Comparison of ENCODE assay signal across 9 cellular contexts in genomic region chr15:40097096-40097967, GRCh38. TPM values are rescaled to one million over a fixed set of nuclear protein-coding genes. Genes with fewer than 3 reads are reported as not detected.
A peak's percentile ranks its signal among the peaks of the same experiment; 100 is the strongest.
DNase-seq lines count a peak whose midpoint lies in the region; ATAC-seq and TF ChIP-seq lines count a peak whose summit lies in the region.
"Had no signal": no experiment of that assay in that cellular context is flagged by ENCODE, and none has a peak within 500 bp of the region (broad histone marks: within the 10 kb centered on the region; RNA-seq: fewer than 3 reads in every experiment).

No MANE protein-coding gene starts in this region.

- peaks cover 100% of the 10 kb centered on the region in 10 experiments for H3K4me1 ChIP-seq in BLaER1 treated with 17β-estradiol and CSF1 and Interleukin-3, amounts not matched to agents 10 nM and 100 nM

- peak overlapping the region in 6 of 10 experiments; percentile 22 to 55 (median 40); a peak in 8 of 20 replicates for H3K4me3 ChIP-seq in BLaER1 treated with 17β-estradiol and CSF1 and Interleukin-3, amounts not matched to agents 10 nM and 100 nM
- no peak overlapping the region for H3K4me3 ChIP-seq in NB4 (ENCODE audit: low read depth, low read length)
- H3K4me3 ChIP-seq in dorsolateral prefrontal cortex, result no peak overlapping the region

- no peak for TF ChIP-seq POLR2A in NB4 (IDR thresholded peaks at IDR 0.05; ENCODE audit: extremely low read depth, insufficient read length)

- DNase-seq in NB4 (ENCODE audit: low read depth) (peak; percentile 38), dorsolateral prefrontal cortex (no peak), posterior vena cava (ENCODE audit: low spot score) (peak; percentile 5), NCI-H187 treated with DMSO at 0.1 percent for 48 hours (lab: John Stamatoyannopoulos, UW) (no peak)

- H4K20me1 ChIP-seq in BLaER1 treated with 17β-estradiol and CSF1 and Interleukin-3, amounts not matched to agents 10 nM and 100 nM, result peaks cover 0 to 82% (median 0%) of the 10 kb centered on the region in 11 experiments; a peak in 4 of 22 replicates

- H3K36me3 ChIP-seq in BLaER1 treated with 17β-estradiol and CSF1 and Interleukin-3, amounts not matched to agents 10 nM and 100 nM, result peaks cover 0 to 91% (median 64%) of the 10 kb centered on the region in 11 experiments; a peak in 15 of 22 replicates

- TF ChIP-seq CTCF in NB4 (IDR thresholded peaks at IDR 0.05; ENCODE audit: low read depth, low read length) (no peak), dorsolateral prefrontal cortex (IDR thresholded peaks at IDR 0.05 in 54 of 56, conservative IDR thresholded peaks at IDR 0.05 in 2 of 56; ENCODE audit: low read depth in 1 of 56, partially characterized antibody in 56 of 56) (no peak)

- peak overlapping the region; percentile 60 to 83 (median 79) for H3K9ac ChIP-seq in BLaER1 treated with 17β-estradiol and CSF1 and Interleukin-3, amounts not matched to agents 10 nM and 100 nM

- no peaks in the 10 kb centered on the region for H3K27me3 ChIP-seq in BLaER1 treated with 17β-estradiol and CSF1 and Interleukin-3, amounts not matched to agents 10 nM and 100 nM
- H3K27me3 ChIP-seq in dorsolateral prefrontal cortex, result no peaks in the 10 kb centered on the region

- ATAC-seq in HG03469 (IDR thresholded peaks at IDR 0.05; ENCODE audit: unreplicated experiment), result no peak
- ATAC-seq in HG02884 (IDR thresholded peaks at IDR 0.05; ENCODE audit: unreplicated experiment), result no peak
- no peak for ATAC-seq in GM19467 (IDR thresholded peaks at IDR 0.05; ENCODE audit: unreplicated experiment)

- H3K27ac ChIP-seq in BLaER1 treated with 17β-estradiol and CSF1 and Interleukin-3, amounts not matched to agents 10 nM and 100 nM, result peak overlapping the region; percentile 53 to 94 (median 89); a peak in 21 of 22 replicates
- H3K27ac ChIP-seq in dorsolateral prefrontal cortex, result peak overlapping the region in 30 of 59 donors; percentile 14 to 81 (median 66)
- H3K27ac ChIP-seq: VCaP had no signal

- intact Hi-C loops in dorsolateral prefrontal cortex (cut with DNase I), result no loop called here
- intact Hi-C loops in posterior vena cava (cut with DNase I), result no loop called here

- H3K9me3 ChIP-seq in BLaER1 treated with 17β-estradiol and CSF1 and Interleukin-3, amounts not matched to agents 10 nM and 100 nM (replicated peaks in 1 of 11), result no peaks in the 10 kb centered on the region

- peak overlapping the region; percentile 90 to 100 (median 98) for H3K4me2 ChIP-seq in BLaER1 treated with 17β-estradiol and CSF1 and Interleukin-3, amounts not matched to agents 10 nM and 100 nM

RNA-seq across cellular contexts. Expression of gene BMF, which starts 11.3 kb away (rescaled TPM):
- total RNA-seq in dorsolateral prefrontal cortex, result 1 to 10 TPM in 117 of 120 experiments, under 1 TPM in 3; 0.89 to 7.2 (median 2.6) TPM
- 1 to 10 TPM; 3.0 to 5.0 TPM for total RNA-seq in posterior vena cava

RNA-seq across cellular contexts. Expression of gene SRP14, which starts 58.4 kb away (rescaled TPM):
- total RNA-seq in dorsolateral prefrontal cortex (100 to 1,000 TPM; 118 to 280 (median 179) TPM), posterior vena cava (100 to 1,000 TPM; 148 to 160 TPM)

Comparison
In these comparisons a context has a peak if more than half of its experiments do, and no peak if none do; other contexts are left out.
1. H3K4me3 ChIP-seq: peak in BLaER1 treated with 17β-estradiol and CSF1 and Interleukin-3, amounts not matched to agents 10 nM and 100 nM (6 of 10); none in NB4 (single experiment) and dorsolateral prefrontal cortex (0 of 59).
2. DNase-seq: peak in NB4 (single experiment) and posterior vena cava (single experiment); none in dorsolateral prefrontal cortex (0 of 10) and NCI-H187 treated with DMSO at 0.1 percent for 48 hours (single experiment).